ENCODE assay signal across 21 cellular contexts in genomic region chr6:54525731-54526130, GRCh38.
DNase-seq lines count a peak whose midpoint lies in the region; ATAC-seq and TF ChIP-seq lines count a peak whose summit lies in the region.
"Had no signal": no experiment of that assay in that cellular context is flagged by ENCODE, and none has a peak within 500 bp of the region (broad histone marks: within the 10 kb centered on the region; RNA-seq: fewer than 3 reads in every experiment).

No MANE protein-coding gene starts in this region.

- TF ChIP-seq CTCF in HFFc6 (IDR thresholded peaks at IDR 0.05) (no peak), fibroblast of villous mesenchyme (IDR thresholded peaks at IDR 0.05; ENCODE audit: insufficient read depth, low read depth, low read length) (no peak)

- intact Hi-C loops in left cardiac atrium (cut with DNase I) = no loop called here

- peaks cover 7% of the 10 kb centered on the region for H3K9me3 Mint-ChIP-seq in HFFc6
- peaks cover 13% of the 10 kb centered on the region for H3K9me3 Mint-ChIP-seq in activated T-cell treated with anti-CD3 and anti-CD28 coated beads, Interleukin-2, amount 50 U/mL, for 24 hours

- no peaks in the 10 kb centered on the region for H3K4me1 Mint-ChIP-seq in HFFc6 (ENCODE audit: low read depth)
- no peaks in the 10 kb centered on the region for H3K4me1 Mint-ChIP-seq in activated T-cell treated with anti-CD3 and anti-CD28 coated beads, Interleukin-2, amount 50 U/mL, for 24 hours (ENCODE audit: low read depth)
- H3K4me1 Mint-ChIP-seq: activated CD4-positive, alpha-beta memory T cell treated with anti-CD3 and anti-CD28 coated beads, Interleukin-2, amount 10 ng/mL, durations not matched to agents 7 days and 5 days; naive thymus-derived CD8-positive, alpha-beta T cell; T-cell had no signal

- no peak overlapping the region for H3K4me3 ChIP-seq in fibroblast of villous mesenchyme (ENCODE audit: low read depth, low read length)
- H3K4me3 ChIP-seq: skin epidermis had no signal

- peaks cover 5% of the 10 kb centered on the region for H3K36me3 Mint-ChIP-seq in HFFc6 (ENCODE audit: low read depth)
- no peaks in the 10 kb centered on the region for H3K36me3 Mint-ChIP-seq in activated T-cell treated with anti-CD3 and anti-CD28 coated beads, Interleukin-2, amount 50 U/mL, for 24 hours (ENCODE audit: low read depth)
- H3K36me3 Mint-ChIP-seq: naive thymus-derived CD8-positive, alpha-beta T cell; T-cell had no signal

- no peak overlapping the region for H3K4me3 Mint-ChIP-seq in HFFc6
- H3K4me3 Mint-ChIP-seq in activated T-cell treated with anti-CD3 and anti-CD28 coated beads, Interleukin-2, amount 50 U/mL, for 24 hours = no peak overlapping the region
- H3K4me3 Mint-ChIP-seq: activated CD4-positive, alpha-beta memory T cell treated with anti-CD3 and anti-CD28 coated beads, Interleukin-2, amount 10 ng/mL, durations not matched to agents 7 days and 5 days; activated T-cell treated with anti-CD3 and anti-CD28 coated beads, Interleukin-2, amount 50 U/mL, for 4 hours; naive thymus-derived CD8-positive, alpha-beta T cell; T-cell had no signal

- DNase-seq in A172 (ENCODE audit: low spot score) (peak; percentile 15), HFFc6 (peak; percentile 6), astrocyte of the hippocampus (ENCODE audit: low read depth, low spot score) (peak; percentile 88), fibroblast of villous mesenchyme (ENCODE audit: low read depth) (peak; percentile 1), left cardiac atrium (no peak), ureter (ENCODE audit: low spot score) (no peak)
- no peak for DNase-seq in stimulated activated CD4-positive, alpha-beta T cell treated with anti-CD3 and anti-CD28 coated beads, Interleukin-2, amount 100 ng/mL, for 24 hours
- no peak for DNase-seq in activated T-cell treated with anti-CD3 and anti-CD28 coated beads, Interleukin-2, amount 50 U/mL, for 24 hours
- DNase-seq: 8988T; activated CD4-positive, alpha-beta memory T cell treated with anti-CD3 and anti-CD28 coated beads, Interleukin-2, amount 10 ng/mL, durations not matched to agents 7 days and 5 days; activated T-cell treated with anti-CD3 and anti-CD28 coated beads, Interleukin-2, amount 50 U/mL, for 4 hours; hippocampal formation; kidney; mesenchymal stem cell; naive thymus-derived CD8-positive, alpha-beta T cell; NCI-H1930; stimulated activated CD4-positive, alpha-beta T cell treated with anti-CD3 and anti-CD28 coated beads, Interleukin-4, amount 100 ng/mL, for 24 hours; T-cell had no signal

- no peak overlapping the region for H3K27ac Mint-ChIP-seq in HFFc6
- no peak overlapping the region for H3K27ac Mint-ChIP-seq in activated T-cell treated with anti-CD3 and anti-CD28 coated beads, Interleukin-2, amount 50 U/mL, for 24 hours
- H3K27ac Mint-ChIP-seq: activated CD4-positive, alpha-beta memory T cell treated with anti-CD3 and anti-CD28 coated beads, Interleukin-2, amount 10 ng/mL, durations not matched to agents 7 days and 5 days; activated naive CD4-positive, alpha-beta T cell treated with anti-CD3 and anti-CD28 coated beads, Interleukin-2, amount 50 U/mL, for 72 hours; naive thymus-derived CD8-positive, alpha-beta T cell; T-cell had no signal

- H3K27me3 Mint-ChIP-seq in HFFc6 (ENCODE audit: insufficient read depth) = peaks cover 3% of the 10 kb centered on the region; the same call in 1 of the 2 replicates
- no peaks in the 10 kb centered on the region for H3K27me3 Mint-ChIP-seq in activated T-cell treated with anti-CD3 and anti-CD28 coated beads, Interleukin-2, amount 50 U/mL, for 24 hours
- H3K27me3 Mint-ChIP-seq: activated CD4-positive, alpha-beta memory T cell treated with anti-CD3 and anti-CD28 coated beads, Interleukin-2, amount 10 ng/mL, durations not matched to agents 7 days and 5 days; T-cell had no signal

- ATAC-seq in left cardiac atrium = no peak
- ATAC-seq: activated naive CD4-positive, alpha-beta T cell treated with anti-CD3 and anti-CD28 coated beads, Interleukin-2, amount 50 U/mL, for 72 hours; activated T-cell treated with anti-CD3 and anti-CD28 coated beads, Interleukin-2, amount 50 U/mL, for 4 hours; naive thymus-derived CD8-positive, alpha-beta T cell; Right ventricle myocardium inferior; T-cell had no signal

Comparison
In these comparisons a context has a peak if more than half of its experiments do, and no peak if none do; other contexts are left out.
1. DNase-seq: peak in A172 (single experiment), HFFc6 (single experiment), astrocyte of the hippocampus (single experiment) and fibroblast of villous mesenchyme (single experiment); none in stimulated activated CD4-positive, alpha-beta T cell treated with anti-CD3 and anti-CD28 coated beads, Interleukin-2, amount 100 ng/mL, for 24 hours (0 of 2), activated T-cell treated with anti-CD3 and anti-CD28 coated beads, Interleukin-2, amount 50 U/mL, for 24 hours (single experiment), left cardiac atrium (single experiment) and ureter (single experiment).